22 cellular contexts compared by ENCODE assay signal in the genomic region with DNA sequence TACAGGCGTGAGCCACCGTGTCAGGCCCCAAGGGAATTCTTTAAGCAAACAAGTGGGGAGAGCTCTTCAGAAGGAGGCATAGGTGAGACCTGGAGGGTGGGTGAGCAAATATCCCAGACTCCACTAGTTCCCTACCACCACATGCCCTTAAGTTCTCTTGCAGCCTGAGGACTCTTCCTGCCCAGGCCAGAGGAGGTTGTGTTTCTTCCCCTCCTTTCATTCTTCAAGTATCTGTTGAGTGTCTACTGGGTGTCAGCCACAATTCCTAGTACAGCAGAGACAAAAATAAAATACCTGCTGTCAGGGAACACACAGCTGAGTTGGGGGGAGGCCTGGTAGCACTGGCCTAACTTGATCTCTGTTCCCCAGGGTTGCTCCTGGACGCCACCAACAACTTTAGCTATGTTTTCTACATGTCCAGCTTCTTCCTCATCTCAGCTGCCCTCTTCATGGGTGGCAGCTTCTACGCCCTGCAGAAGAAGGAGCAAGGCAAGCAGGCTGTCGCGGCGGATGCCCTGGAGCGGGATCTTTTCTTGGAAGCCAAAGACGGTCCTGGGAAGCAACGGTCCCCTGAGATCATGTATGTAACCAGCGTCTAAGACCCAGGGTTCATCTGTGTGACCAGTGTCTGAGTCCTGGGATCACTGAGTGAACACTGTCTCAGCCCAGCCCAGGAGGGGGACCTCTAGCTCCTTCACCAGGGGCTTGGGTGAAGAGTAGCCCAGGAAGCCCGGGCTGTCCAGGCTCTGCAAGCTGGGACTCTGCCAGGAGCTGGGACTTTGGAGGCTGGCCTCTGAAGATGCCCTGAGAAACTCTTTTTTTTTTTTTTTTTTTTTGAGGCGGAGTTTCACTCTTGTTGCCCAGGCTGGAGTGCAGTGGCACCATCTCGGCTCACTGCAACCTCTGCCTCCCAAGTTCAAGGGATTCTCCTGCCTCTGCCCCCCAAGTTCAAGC. TPM values are rescaled to one million over a fixed set of nuclear protein-coding genes. Genes with fewer than 3 reads are reported as not detected.
DNase-seq lines count a peak whose midpoint lies in the region; TF ChIP-seq lines count a peak whose summit lies in the region.
"Had no signal": no experiment of that assay in that cellular context is flagged by ENCODE, and none has a peak within 500 bp of the region (broad histone marks: within the 10 kb centered on the region; RNA-seq: fewer than 3 reads in every experiment).

No MANE protein-coding gene starts in this region.

- H3K4me3 Mint-ChIP-seq in activated T-cell treated with anti-CD3 and anti-CD28 coated beads, Interleukin-2, amount 50 U/mL, for 24 hours: no peak overlapping the region
- H3K4me3 Mint-ChIP-seq in activated CD4-positive, alpha-beta memory T cell treated with anti-CD3 and anti-CD28 coated beads, Interleukin-2, amount 10 ng/mL, durations not matched to agents 7 days and 5 days: no peak overlapping the region
- H3K4me3 Mint-ChIP-seq in CD14-positive monocyte: no peak overlapping the region
- H3K4me3 Mint-ChIP-seq: activated naive CD4-positive, alpha-beta T cell treated with anti-CD3 and anti-CD28 coated beads, Interleukin-2, amount 10 ng/mL, durations not matched to agents 7 days and 5 days; T-helper 17 cell had no signal

- peaks cover 5% of the 10 kb centered on the region for H3K4me1 Mint-ChIP-seq in activated T-cell treated with anti-CD3 and anti-CD28 coated beads, Interleukin-2, amount 50 U/mL, for 24 hours (ENCODE audit: low read depth)
- H3K4me1 Mint-ChIP-seq in activated CD4-positive, alpha-beta memory T cell treated with anti-CD3 and anti-CD28 coated beads, Interleukin-2, amount 10 ng/mL, durations not matched to agents 7 days and 5 days: peaks cover 11% of the 10 kb centered on the region
- peaks cover 26% of the 10 kb centered on the region for H3K4me1 Mint-ChIP-seq in CD14-positive monocyte

- TF ChIP-seq CTCF in VCaP (conservative IDR thresholded peaks at IDR 0.05) (no peak), osteoblast (IDR thresholded peaks at IDR 0.05; ENCODE audit: extremely low read depth, low read depth, low read length) (no peak), CD14-positive monocyte (IDR thresholded peaks at IDR 0.05) (no peak)

- no peaks in the 10 kb centered on the region for H3K27me3 Mint-ChIP-seq in activated T-cell treated with anti-CD3 and anti-CD28 coated beads, Interleukin-2, amount 50 U/mL, for 24 hours
- no peaks in the 10 kb centered on the region for H3K27me3 Mint-ChIP-seq in activated CD4-positive, alpha-beta memory T cell treated with anti-CD3 and anti-CD28 coated beads, Interleukin-2, amount 10 ng/mL, durations not matched to agents 7 days and 5 days
- peaks cover 0 to 9% (median 7%) of the 10 kb centered on the region in 3 donors for H3K27me3 Mint-ChIP-seq in CD14-positive monocyte (ENCODE audit: low read depth in 3 of 3)
- H3K27me3 Mint-ChIP-seq: T-helper 17 cell had no signal

- H3K9me3 ChIP-seq in osteoblast (ENCODE audit: low read depth, low read length): no peaks in the 10 kb centered on the region
- H3K9me3 ChIP-seq: esophagus squamous epithelium, MG63, SJCRH30 had no signal

- H4K20me1 ChIP-seq in osteoblast (ENCODE audit: insufficient read depth, low read length): no peaks in the 10 kb centered on the region

- CTCF ChIA-PET in activated CD4-positive, alpha-beta memory T cell treated with anti-CD3 and anti-CD28 coated beads, Interleukin-2, amount 10 ng/mL, durations not matched to agents 7 days and 5 days (lab: Charles Lee): interaction anchor here (0.6 to 4.0 kb wide), 10 partner anchors 8 to 167 kb away, joined by 3 to 26 read pairs (median 4); a partner anchor contains a TSS

- POLR2A ChIA-PET in activated CD4-positive, alpha-beta memory T cell treated with anti-CD3 and anti-CD28 coated beads, Interleukin-2, amount 10 ng/mL, durations not matched to agents 7 days and 5 days (lab: Charles Lee): interaction anchor here (2.2 kb wide), 1 partner anchor 10 kb away, joined by 10 read pairs; no protein-coding TSS in a partner anchor

- H3K4me3 ChIP-seq in osteoblast (ENCODE audit: insufficient read depth, low read length): no peak overlapping the region
- H3K4me3 ChIP-seq: esophagus squamous epithelium, MG63, SJCRH30 had no signal

- H3K36me3 ChIP-seq in osteoblast (ENCODE audit: insufficient read depth, low read length): peaks cover 11% of the 10 kb centered on the region
- H3K36me3 ChIP-seq: MG63, SJCRH30, WERI-Rb-1 had no signal

- DNase-seq in activated T-cell treated with anti-CD3 and anti-CD28 coated beads, Interleukin-2, amount 50 U/mL, for 24 hours: no peak
- no peak for DNase-seq in activated T-cell treated with anti-CD3 and anti-CD28 coated beads, Interleukin-2, amount 50 U/mL, for 1 hour
- DNase-seq in osteoblast (ENCODE audit: insufficient read length, low spot score, missing footprints) (peak; percentile 52), CD14-positive monocyte (ENCODE audit: low spot score) (no peak)
- DNase-seq in activated CD4-positive, alpha-beta memory T cell treated with anti-CD3 and anti-CD28 coated beads, Interleukin-2, amount 10 ng/mL, durations not matched to agents 7 days and 5 days: no peak
- DNase-seq: activated CD4-positive, alpha-beta T cell treated with anti-CD3 and anti-CD28 coated beads, Interleukin-2, amount 50 U/mL, for 48 hours; activated naive CD4-positive, alpha-beta T cell treated with anti-CD3 and anti-CD28 coated beads, Interleukin-2, amount 10 ng/mL, durations not matched to agents 7 days and 5 days; C1 segment of cervical spinal cord; DMS53; effector CD8-positive, alpha-beta T cell; esophagus squamous epithelium; HCEC 1CT; MG63; NCI-H1436; NCI-H2171 treated with DMSO at 0.1 percent for 48 hours; NCI-H69; SJCRH30; stimulated activated CD4-positive, alpha-beta T cell treated with anti-CD3 and anti-CD28 coated beads, Interleukin-12 subunit alpha, Interleukin-12 subunit beta, amount 100 ng/mL, for 4 hours; T-helper 17 cell; WERI-Rb-1 had no signal

- peak overlapping the region; percentile 55 for H3K27ac Mint-ChIP-seq in activated T-cell treated with anti-CD3 and anti-CD28 coated beads, Interleukin-2, amount 50 U/mL, for 24 hours
- no peak overlapping the region for H3K27ac Mint-ChIP-seq in activated CD4-positive, alpha-beta memory T cell treated with anti-CD3 and anti-CD28 coated beads, Interleukin-2, amount 10 ng/mL, durations not matched to agents 7 days and 5 days
- peak overlapping the region in 1 of 7 donors; percentile 23 for H3K27ac Mint-ChIP-seq in CD14-positive monocyte
- H3K27ac Mint-ChIP-seq: activated naive CD4-positive, alpha-beta T cell treated with anti-CD3 and anti-CD28 coated beads, Interleukin-2, amount 10 ng/mL, durations not matched to agents 7 days and 5 days; T-helper 17 cell had no signal

- H3K9me3 Mint-ChIP-seq in activated T-cell treated with anti-CD3 and anti-CD28 coated beads, Interleukin-2, amount 50 U/mL, for 24 hours: no peaks in the 10 kb centered on the region
- no peaks in the 10 kb centered on the region for H3K9me3 Mint-ChIP-seq in activated CD4-positive, alpha-beta memory T cell treated with anti-CD3 and anti-CD28 coated beads, Interleukin-2, amount 10 ng/mL, durations not matched to agents 7 days and 5 days
- H3K9me3 Mint-ChIP-seq in CD14-positive monocyte: no peaks in the 10 kb centered on the region
- H3K9me3 Mint-ChIP-seq: activated naive CD4-positive, alpha-beta T cell treated with anti-CD3 and anti-CD28 coated beads, Interleukin-2, amount 10 ng/mL, durations not matched to agents 7 days and 5 days had no signal

- no peaks in the 10 kb centered on the region for H3K4me1 ChIP-seq in osteoblast (ENCODE audit: insufficient read depth, low read length)

- H2AFZ ChIP-seq in osteoblast (ENCODE audit: low read length): no peak overlapping the region

- no peaks in the 10 kb centered on the region for H3K79me2 ChIP-seq in osteoblast (ENCODE audit: insufficient read depth, low read length)

- no peak overlapping the region for H3K4me2 ChIP-seq in osteoblast (ENCODE audit: insufficient read depth, low read length)

- intact Hi-C loops in CD14-positive monocyte (cut with micrococcal nuclease): no loop called here

- peak overlapping the region; percentile 92 for H3K27ac ChIP-seq in VCaP
- no peak overlapping the region for H3K27ac ChIP-seq in osteoblast (ENCODE audit: low read depth, low read length)
- H3K27ac ChIP-seq: esophagus squamous epithelium, HL-60, SJCRH30, WERI-Rb-1 had no signal

- H3K27me3 ChIP-seq in osteoblast (ENCODE audit: insufficient read depth, low read length): no peaks in the 10 kb centered on the region
- H3K27me3 ChIP-seq: esophagus squamous epithelium, MG63 had no signal

- H3K36me3 Mint-ChIP-seq in activated T-cell treated with anti-CD3 and anti-CD28 coated beads, Interleukin-2, amount 50 U/mL, for 24 hours (ENCODE audit: low read depth): peaks cover 1% of the 10 kb centered on the region
- no peaks in the 10 kb centered on the region for H3K36me3 Mint-ChIP-seq in activated CD4-positive, alpha-beta memory T cell treated with anti-CD3 and anti-CD28 coated beads, Interleukin-2, amount 10 ng/mL, durations not matched to agents 7 days and 5 days (ENCODE audit: low read depth)
- H3K36me3 Mint-ChIP-seq in CD14-positive monocyte: peaks cover 54 to 79% of the 10 kb centered on the region in 2 donors
- H3K36me3 Mint-ChIP-seq: activated naive CD4-positive, alpha-beta T cell treated with anti-CD3 and anti-CD28 coated beads, Interleukin-2, amount 10 ng/mL, durations not matched to agents 7 days and 5 days had no signal

RNA-seq across cellular contexts. Expression of a gene that starts 5.9 kb away (rescaled TPM):
- total RNA-seq in osteoblast: 3.2 and 3.3 TPM in 2 replicates
- 10 to 100 TPM; 17.1 to 17.9 TPM for total RNA-seq in activated CD4-positive, alpha-beta memory T cell treated with anti-CD3 and anti-CD28 coated beads, Interleukin-2, amount 10 ng/mL, durations not matched to agents 7 days and 5 days
- 1 to 10 TPM; 1.3 to 2.1 TPM for polyA plus RNA-seq in CD14-positive monocyte

RNA-seq across cellular contexts. Expression of a gene that starts 16.1 kb away (rescaled TPM):
- total RNA-seq in osteoblast: 16.3 and 19.2 TPM in 2 replicates
- total RNA-seq in activated CD4-positive, alpha-beta memory T cell treated with anti-CD3 and anti-CD28 coated beads, Interleukin-2, amount 10 ng/mL, durations not matched to agents 7 days and 5 days: 10 to 100 TPM; 10.4 TPM
- 10 to 100 TPM; 26.1 to 27.0 TPM for polyA plus RNA-seq in CD14-positive monocyte

RNA-seq across cellular contexts. Expression of a gene that starts 27.7 kb away (rescaled TPM):
- 48.1 and 53.9 TPM in 2 replicates for total RNA-seq in osteoblast
- 10 to 100 TPM; 68.2 to 69.4 TPM for total RNA-seq in activated CD4-positive, alpha-beta memory T cell treated with anti-CD3 and anti-CD28 coated beads, Interleukin-2, amount 10 ng/mL, durations not matched to agents 7 days and 5 days
- 10 to 100 TPM; 27.8 to 36.2 TPM for polyA plus RNA-seq in CD14-positive monocyte

RNA-seq across cellular contexts. Expression of a gene that starts 50.4 kb away (rescaled TPM):
- total RNA-seq in osteoblast: 55.7 and 60.8 TPM in 2 replicates
- 100 to 1,000 TPM; 305 to 329 TPM for total RNA-seq in activated CD4-positive, alpha-beta memory T cell treated with anti-CD3 and anti-CD28 coated beads, Interleukin-2, amount 10 ng/mL, durations not matched to agents 7 days and 5 days
- polyA plus RNA-seq in CD14-positive monocyte: 100 to 1,000 TPM; 156 to 181 TPM

RNA-seq across cellular contexts. Expression of a gene that starts 56.9 kb away (rescaled TPM):
- 19.7 and 20.3 TPM in 2 replicates for total RNA-seq in osteoblast
- 10 to 100 TPM; 24.2 to 24.9 TPM for total RNA-seq in activated CD4-positive, alpha-beta memory T cell treated with anti-CD3 and anti-CD28 coated beads, Interleukin-2, amount 10 ng/mL, durations not matched to agents 7 days and 5 days
- polyA plus RNA-seq in CD14-positive monocyte: 1 to 10 TPM; 2.8 to 2.9 TPM
